In genomic region chr11:47946682-47947575, GRCh38 we compare ENCODE assay signal across 1 cellular context.
TF ChIP-seq lines count a peak whose summit lies in the region.

No MANE protein-coding gene starts in this region.

TF ChIP-seq in IMR-90, 13 proteins besides CTCF, POLR2A, EP300 and RAD21 (continued from another document):
- TF ChIP-seq MAFK (IDR thresholded peaks at IDR 0.05; ENCODE audit: low read depth, low read length): peak; percentile 54; the same call in 1 of the 2 replicates
- no peak for TF ChIP-seq SMC3 (IDR thresholded peaks at IDR 0.05; ENCODE audit: low read depth, low read length)
- TF ChIP-seq MXI1 (IDR thresholded peaks at IDR 0.05; ENCODE audit: borderline replicate concordance, low read depth, low read length): no peak
